ENCODE assay signal across 14 cellular contexts in genomic region chr2:63057249-63058148, GRCh38. TPM values are rescaled to one million over a fixed set of nuclear protein-coding genes. Genes with fewer than 3 reads are reported as not detected.
A peak's percentile ranks its signal among the peaks of the same experiment; 100 is the strongest.
DNase-seq lines count a peak whose midpoint lies in the region; ATAC-seq and TF ChIP-seq lines count a peak whose summit lies in the region.
"Had no signal": no experiment of that assay in that cellular context is flagged by ENCODE, and none has a peak within 500 bp of the region (broad histone marks: within the 10 kb centered on the region; RNA-seq: fewer than 3 reads in every experiment).

No MANE protein-coding gene starts in this region.

- H3K9me3 Mint-ChIP-seq in activated T-helper 1 cell treated with anti-CD3 and anti-CD28 coated beads, Interleukin-12 subunit alpha, Interleukin-12 subunit beta, Interleukin-2, Interleukin-4 antibody, amounts not matched to agents 30 ng/mL and 10 ng/mL and 1 ng/mL, durations not matched to agents 14 hours and 24 hours and 36 hours = peaks cover 4% of the 10 kb centered on the region
- peaks cover 3% of the 10 kb centered on the region for H3K9me3 Mint-ChIP-seq in memory B cell

- TF ChIP-seq CTCF in BE2C (IDR thresholded peaks at IDR 0.05; ENCODE audit: low read depth, low read length) (no peak), prostate gland (IDR thresholded peaks at IDR 0.05) (no peak)

- H3K4me3 Mint-ChIP-seq in activated T-helper 1 cell treated with anti-CD3 and anti-CD28 coated beads, Interleukin-12 subunit alpha, Interleukin-12 subunit beta, Interleukin-2, Interleukin-4 antibody, amounts not matched to agents 30 ng/mL and 10 ng/mL and 1 ng/mL, durations not matched to agents 14 hours and 24 hours and 36 hours = peak overlapping the region; percentile 61
- H3K4me3 Mint-ChIP-seq in memory B cell = peak overlapping the region; percentile 17

- no peak for TF ChIP-seq POLR2A in prostate gland (IDR thresholded peaks at IDR 0.05)

- H3K27me3 ChIP-seq in BE2C = peaks cover 91% of the 10 kb centered on the region
- peaks cover 48% of the 10 kb centered on the region for H3K27me3 ChIP-seq in prostate gland (replicated peaks; ENCODE audit: insufficient read depth)

- no peaks in the 10 kb centered on the region for H3K36me3 ChIP-seq in BE2C
- no peaks in the 10 kb centered on the region for H3K36me3 ChIP-seq in prostate gland
- H3K36me3 ChIP-seq: MG63 had no signal

- intact Hi-C loops in activated T-helper 1 cell treated with anti-CD3 and anti-CD28 coated beads, Interleukin-12 subunit alpha, Interleukin-12 subunit beta, Interleukin-2, Interleukin-4 antibody, amounts not matched to agents 30 ng/mL and 10 ng/mL and 1 ng/mL, durations not matched to agents 14 hours and 24 hours and 36 hours (cut with micrococcal nuclease) = no loop called here
- intact Hi-C loops in prostate gland (cut with DNase I) = no loop called here

- H3K9me3 ChIP-seq in BE2C (no peaks in the 10 kb centered on the region), prostate gland (no peaks in the 10 kb centered on the region)
- H3K9me3 ChIP-seq: MG63 had no signal

- WGBS in prostate gland = 16% methylated on average over 35 of the region's 35 CpGs

- H3K27me3 Mint-ChIP-seq in activated T-helper 1 cell treated with anti-CD3 and anti-CD28 coated beads, Interleukin-12 subunit alpha, Interleukin-12 subunit beta, Interleukin-2, Interleukin-4 antibody, amounts not matched to agents 30 ng/mL and 10 ng/mL and 1 ng/mL, durations not matched to agents 14 hours and 24 hours and 36 hours (ENCODE audit: insufficient read depth) = peaks cover 79% of the 10 kb centered on the region
- H3K27me3 Mint-ChIP-seq in memory B cell = peaks cover 46% of the 10 kb centered on the region

- H3K4me3 ChIP-seq in BE2C (ENCODE audit: low read depth, low read length) (peak overlapping the region; percentile 28; the same call in 1 of the 2 replicates), prostate gland (no peak overlapping the region)
- H3K4me3 ChIP-seq: MG63 had no signal

- ATAC-seq in memory B cell (ENCODE audit: low read depth) = no peak
- no peak for ATAC-seq in GM21360 (IDR thresholded peaks at IDR 0.05; ENCODE audit: unreplicated experiment)
- no peak for ATAC-seq in HG02981 (IDR thresholded peaks at IDR 0.05; ENCODE audit: unreplicated experiment)

- H3K4me1 ChIP-seq in BE2C (no peaks in the 10 kb centered on the region), prostate gland (replicated peaks) (no peaks in the 10 kb centered on the region)

- peaks cover 46% of the 10 kb centered on the region for H3K4me1 Mint-ChIP-seq in activated T-helper 1 cell treated with anti-CD3 and anti-CD28 coated beads, Interleukin-12 subunit alpha, Interleukin-12 subunit beta, Interleukin-2, Interleukin-4 antibody, amounts not matched to agents 30 ng/mL and 10 ng/mL and 1 ng/mL, durations not matched to agents 14 hours and 24 hours and 36 hours (ENCODE audit: low read depth)
- peaks cover 28% of the 10 kb centered on the region for H3K4me1 Mint-ChIP-seq in memory B cell

- peaks cover 9% of the 10 kb centered on the region for H3K36me3 Mint-ChIP-seq in activated T-helper 1 cell treated with anti-CD3 and anti-CD28 coated beads, Interleukin-12 subunit alpha, Interleukin-12 subunit beta, Interleukin-2, Interleukin-4 antibody, amounts not matched to agents 30 ng/mL and 10 ng/mL and 1 ng/mL, durations not matched to agents 14 hours and 24 hours and 36 hours (ENCODE audit: low read depth)
- H3K36me3 Mint-ChIP-seq in memory B cell = no peaks in the 10 kb centered on the region

- H3K27ac Mint-ChIP-seq in activated T-helper 1 cell treated with anti-CD3 and anti-CD28 coated beads, Interleukin-12 subunit alpha, Interleukin-12 subunit beta, Interleukin-2, Interleukin-4 antibody, amounts not matched to agents 30 ng/mL and 10 ng/mL and 1 ng/mL, durations not matched to agents 14 hours and 24 hours and 36 hours = peak overlapping the region; percentile 74
- H3K27ac Mint-ChIP-seq in memory B cell = peak overlapping the region; percentile 24

- no peak overlapping the region for H3K27ac ChIP-seq in prostate gland

- DNase-seq in BE2C (no peak), GM03348 (ENCODE audit: low spot score) (peak; percentile 6), memory B cell (ENCODE audit: low spot score in 2 of 2) (peak in 1 of 2 donors; percentile 5), prostate gland (ENCODE audit: low spot score) (no peak), NCI-H1930 (lab: John Stamatoyannopoulos, UW) (no peak)
- no peak for DNase-seq in activated T-helper 1 cell treated with anti-CD3 and anti-CD28 coated beads, Interleukin-12 subunit alpha, Interleukin-12 subunit beta, Interleukin-2, Interleukin-4 antibody, amounts not matched to agents 30 ng/mL and 10 ng/mL and 1 ng/mL, durations not matched to agents 14 hours and 24 hours and 36 hours (ENCODE audit: low spot score)
- DNase-seq: COR-L47, hippocampal formation, MG63, NCI-H69 had no signal

RNA-seq across cellular contexts. Expression of gene OTX1, which starts 6.9 kb away (rescaled TPM):
- polyA plus RNA-seq in BE2C (2012; ENCODE audit: insufficient read depth, insufficient read length, low read depth) = not detected
- total RNA-seq in activated T-helper 1 cell treated with anti-CD3 and anti-CD28 coated beads, Interleukin-12 subunit alpha, Interleukin-12 subunit beta, Interleukin-2, Interleukin-4 antibody, amounts not matched to agents 30 ng/mL and 10 ng/mL and 1 ng/mL, durations not matched to agents 14 hours and 24 hours and 36 hours = 0.31 TPM in 1 of 2 replicates, not detected in the other
- total RNA-seq in prostate gland = 1 to 10 TPM; 2.0 to 2.2 TPM
- total RNA-seq: mononuclear cell, skeletal muscle tissue had no signal
